9 cellular contexts compared by ENCODE assay signal in genomic region chr22:36507518-36508010, GRCh38. TPM values are rescaled to one million over a fixed set of nuclear protein-coding genes. Genes with fewer than 3 reads are reported as not detected.
A peak's percentile ranks its signal among the peaks of the same experiment; 100 is the strongest.
DNase-seq lines count a peak whose midpoint lies in the region; FAIRE-seq and TF ChIP-seq lines count a peak whose summit lies in the region.
"Had no signal": no experiment of that assay in that cellular context is flagged by ENCODE, and none has a peak within 500 bp of the region (broad histone marks: within the 10 kb centered on the region; RNA-seq: fewer than 3 reads in every experiment).

No MANE protein-coding gene starts in this region.

- peak overlapping the region; percentile 43 for H3K9ac ChIP-seq in keratinocyte (ENCODE audit: control insufficient read depth, extremely low read depth, insufficient read depth, low read length)
- peak overlapping the region; percentile 43 to 76 for H3K9ac ChIP-seq in stomach smooth muscle (ENCODE audit: low read length in 2 of 2)

- TF ChIP-seq CTCF in keratinocyte (optimal IDR thresholded peaks at IDR 0.05 in 1 of 3, IDR thresholded peaks at IDR 0.05 in 1 of 3, conservative IDR thresholded peaks at IDR 0.05 in 1 of 3; ENCODE audit: extremely low read depth in 1 of 3, insufficient read depth in 2 of 3, low read length in 3 of 3) = no peak

- H3K4me1 ChIP-seq in keratinocyte (ENCODE audit: control insufficient read depth, extremely low read depth, insufficient read depth, low read length) = no peaks in the 10 kb centered on the region
- peaks cover 16% of the 10 kb centered on the region for H3K4me1 ChIP-seq in stomach smooth muscle (ENCODE audit: control insufficient read depth, insufficient read depth, low read length)

- H3K27me3 Mint-ChIP-seq in T-helper 1 cell treated with Interleukin-12 subunit alpha and Interleukin-12 subunit beta and Interleukin-4 antibody, amounts not matched to agents 30 μg/mL and 1 μg/mL, for 36 hours (ENCODE audit: low read depth) = no peaks in the 10 kb centered on the region
- no peaks in the 10 kb centered on the region for H3K27me3 Mint-ChIP-seq in activated T-helper 2 cell treated with anti-CD3 and anti-CD28 coated beads, Interferon-gamma antibody, Interleukin-2, Interleukin-4, amounts not matched to agents 10 μg/mL and 5 μg/mL and 100 μg/mL, durations not matched to agents 14 hours and 24 hours and 36 hours (ENCODE audit: low read depth)

- peak overlapping the region; percentile 47 for H3K4me3 Mint-ChIP-seq in T-helper 1 cell treated with Interleukin-12 subunit alpha and Interleukin-12 subunit beta and Interleukin-4 antibody, amounts not matched to agents 30 μg/mL and 1 μg/mL, for 36 hours
- peak overlapping the region; percentile 72 for H3K4me3 Mint-ChIP-seq in activated T-helper 2 cell treated with anti-CD3 and anti-CD28 coated beads, Interferon-gamma antibody, Interleukin-2, Interleukin-4, amounts not matched to agents 10 μg/mL and 5 μg/mL and 100 μg/mL, durations not matched to agents 14 hours and 24 hours and 36 hours (ENCODE audit: low read depth)

- H3K27ac Mint-ChIP-seq in T-helper 1 cell treated with Interleukin-12 subunit alpha and Interleukin-12 subunit beta and Interleukin-4 antibody, amounts not matched to agents 30 μg/mL and 1 μg/mL, for 36 hours = no peak overlapping the region
- H3K27ac Mint-ChIP-seq in activated T-helper 2 cell treated with anti-CD3 and anti-CD28 coated beads, Interferon-gamma antibody, Interleukin-2, Interleukin-4, amounts not matched to agents 10 μg/mL and 5 μg/mL and 100 μg/mL, durations not matched to agents 14 hours and 24 hours and 36 hours = no peak overlapping the region

- H3K36me3 Mint-ChIP-seq in T-helper 1 cell treated with Interleukin-12 subunit alpha and Interleukin-12 subunit beta and Interleukin-4 antibody, amounts not matched to agents 30 μg/mL and 1 μg/mL, for 36 hours (ENCODE audit: low read depth) = peaks cover 18% of the 10 kb centered on the region
- peaks cover 30% of the 10 kb centered on the region for H3K36me3 Mint-ChIP-seq in activated T-helper 2 cell treated with anti-CD3 and anti-CD28 coated beads, Interferon-gamma antibody, Interleukin-2, Interleukin-4, amounts not matched to agents 10 μg/mL and 5 μg/mL and 100 μg/mL, durations not matched to agents 14 hours and 24 hours and 36 hours (ENCODE audit: low read depth)

- intact Hi-C loops in activated T-helper 2 cell treated with anti-CD3 and anti-CD28 coated beads, Interferon-gamma antibody, Interleukin-2, Interleukin-4, amounts not matched to agents 10 μg/mL and 5 μg/mL and 100 μg/mL, durations not matched to agents 14 hours and 24 hours and 36 hours (cut with micrococcal nuclease) = no loop called here

- no peak for FAIRE-seq in keratinocyte (lab: Jason Lieb, UNC)
- FAIRE-seq: A204.1 had no signal

- H3K27me3 ChIP-seq in keratinocyte (ENCODE audit: control insufficient read depth, extremely low read depth, insufficient read depth, low read length) = no peaks in the 10 kb centered on the region
- H3K27me3 ChIP-seq in stomach smooth muscle (ENCODE audit: control insufficient read depth in 1 of 2, insufficient read depth in 2 of 2, low read length in 2 of 2) = no peaks in the 10 kb centered on the region

- H3K27ac ChIP-seq in keratinocyte (ENCODE audit: control insufficient read depth, insufficient read depth, low read length) = no peak overlapping the region
- H3K27ac ChIP-seq in stomach smooth muscle (ENCODE audit: low read length) = peak overlapping the region; percentile 53

- dilution Hi-C loops in keratinocyte (cut with MboI; ENCODE audit: extremely low pct_ligation_motif_present, low sequenced_read_pairs) = no loop called here

- H4K20me1 ChIP-seq in keratinocyte (ENCODE audit: control insufficient read depth, extremely low read depth, insufficient read depth, low read length) = peaks cover 3% of the 10 kb centered on the region

- H3K9me3 ChIP-seq in keratinocyte (ENCODE audit: control insufficient read depth, low read depth, low read length) = no peaks in the 10 kb centered on the region
- H3K9me3 ChIP-seq in stomach smooth muscle (ENCODE audit: control insufficient read depth in 2 of 2, low read length in 2 of 2) = no peaks in the 10 kb centered on the region

- no peak overlapping the region for H2AFZ ChIP-seq in keratinocyte (ENCODE audit: control insufficient read depth, low read length)

- peaks cover 13% of the 10 kb centered on the region for H3K4me1 Mint-ChIP-seq in T-helper 1 cell treated with Interleukin-12 subunit alpha and Interleukin-12 subunit beta and Interleukin-4 antibody, amounts not matched to agents 30 μg/mL and 1 μg/mL, for 36 hours (ENCODE audit: low read depth)
- H3K4me1 Mint-ChIP-seq in activated T-helper 2 cell treated with anti-CD3 and anti-CD28 coated beads, Interferon-gamma antibody, Interleukin-2, Interleukin-4, amounts not matched to agents 10 μg/mL and 5 μg/mL and 100 μg/mL, durations not matched to agents 14 hours and 24 hours and 36 hours (ENCODE audit: low read depth) = peaks cover 5% of the 10 kb centered on the region

- DNase-seq in T-helper 1 cell (no peak), keratinocyte (ENCODE audit: low read depth, low spot score) (no peak), DMS 273 treated with DMSO at 0.1 percent for 48 hours (lab: John Stamatoyannopoulos, UW) (no peak), NCI-H1436 treated with DMSO at 0.1 percent for 48 hours (lab: John Stamatoyannopoulos, UW) (no peak), GF-D8 (lab: John Stamatoyannopoulos, UW) (no peak)
- no peak for DNase-seq in activated T-helper 2 cell treated with anti-CD3 and anti-CD28 coated beads, Interferon-gamma antibody, Interleukin-2, Interleukin-4, amounts not matched to agents 10 μg/mL and 5 μg/mL and 100 μg/mL, durations not matched to agents 14 hours and 24 hours and 36 hours (ENCODE audit: low spot score)

- no peaks in the 10 kb centered on the region for H3K9me3 Mint-ChIP-seq in T-helper 1 cell treated with Interleukin-12 subunit alpha and Interleukin-12 subunit beta and Interleukin-4 antibody, amounts not matched to agents 30 μg/mL and 1 μg/mL, for 36 hours
- no peaks in the 10 kb centered on the region for H3K9me3 Mint-ChIP-seq in activated T-helper 2 cell treated with anti-CD3 and anti-CD28 coated beads, Interferon-gamma antibody, Interleukin-2, Interleukin-4, amounts not matched to agents 10 μg/mL and 5 μg/mL and 100 μg/mL, durations not matched to agents 14 hours and 24 hours and 36 hours

- H3K79me2 ChIP-seq in keratinocyte (ENCODE audit: control insufficient read depth, insufficient read depth, low read length) = no peaks in the 10 kb centered on the region

- peak overlapping the region; percentile 72 for H3K4me2 ChIP-seq in keratinocyte (ENCODE audit: control insufficient read depth, extremely low read depth, insufficient read depth, low read depth, low read length)

- H3K9me1 ChIP-seq in keratinocyte (ENCODE audit: control insufficient read depth, extremely low read depth, insufficient read depth, low read length) = no peaks in the 10 kb centered on the region

- peaks cover 10 to 20% of the 10 kb centered on the region in 2 experiments for H3K36me3 ChIP-seq in keratinocyte (ENCODE audit: control insufficient read depth in 2 of 2, extremely low read depth in 1 of 2, insufficient read depth in 2 of 2, low read length in 2 of 2)
- peaks cover 15 to 23% of the 10 kb centered on the region in 2 donors for H3K36me3 ChIP-seq in stomach smooth muscle (ENCODE audit: control insufficient read depth in 2 of 2, insufficient read depth in 2 of 2, low read length in 2 of 2)

- H3K4me3 ChIP-seq in keratinocyte (ENCODE audit: control insufficient read depth in 2 of 3, extremely low read depth in 1 of 3, insufficient read depth in 2 of 3, low read depth in 1 of 3, low read length in 3 of 3) (peak overlapping the region in 1 of 3 experiments; percentile 60), stomach smooth muscle (ENCODE audit: low read length in 2 of 2) (peak overlapping the region; percentile 33 to 72)

RNA-seq across cellular contexts. Expression of gene FOXRED2, which starts 0.7 kb away (rescaled TPM):
- 17.6 and 21.0 TPM in 2 replicates for total RNA-seq in activated T-helper 2 cell treated with anti-CD3 and anti-CD28 coated beads, Interferon-gamma antibody, Interleukin-2, Interleukin-4, amounts not matched to agents 10 μg/mL and 5 μg/mL and 100 μg/mL, durations not matched to agents 14 hours and 24 hours and 36 hours
- polyA plus RNA-seq in keratinocyte = 0.54 to 1.9 TPM (median 0.71 TPM) in 3 replicates
- polyA plus RNA-seq in keratinocyte (2011; ENCODE audit: low read depth) = 0.56 TPM
- polyA plus RNA-seq in keratinocyte (2011; cell fraction: cytosol; rRNA removed) = 0.79 and 1.1 TPM in 2 replicates
- 2.0 and 2.3 TPM in 2 replicates for polyA plus RNA-seq in keratinocyte (2011; cell fraction: nucleus; rRNA removed)
- 1.4 and 2.1 TPM in 2 replicates for polyA plus RNA-seq in keratinocyte (2012; ENCODE audit: low replicate concordance)
- polyA minus RNA-seq in keratinocyte = 1.3 to 5.1 TPM (median 1.8 TPM) in 3 replicates
- not detected for polyA minus RNA-seq in keratinocyte (2011; cell fraction: cytosol; rRNA and poly(A)+ RNA removed)
- polyA minus RNA-seq in keratinocyte (2011; cell fraction: nucleus; rRNA and poly(A)+ RNA removed) = 1.6 and 2.2 TPM in 2 replicates

RNA-seq across cellular contexts. Expression of gene EIF3D, which starts 21.4 kb away (rescaled TPM):
- total RNA-seq in activated T-helper 2 cell treated with anti-CD3 and anti-CD28 coated beads, Interferon-gamma antibody, Interleukin-2, Interleukin-4, amounts not matched to agents 10 μg/mL and 5 μg/mL and 100 μg/mL, durations not matched to agents 14 hours and 24 hours and 36 hours = 300 and 316 TPM in 2 replicates
- 407 to 443 TPM (median 408 TPM) in 3 replicates for polyA plus RNA-seq in keratinocyte
- polyA plus RNA-seq in keratinocyte (2011; ENCODE audit: low read depth) = 273 TPM
- 360 and 419 TPM in 2 replicates for polyA plus RNA-seq in keratinocyte (2011; cell fraction: cytosol; rRNA removed)
- polyA plus RNA-seq in keratinocyte (2011; cell fraction: nucleus; rRNA removed) = 391 and 401 TPM in 2 replicates
- 234 and 254 TPM in 2 replicates for polyA plus RNA-seq in keratinocyte (2012; ENCODE audit: low replicate concordance)
- 322 to 527 TPM (median 490 TPM) in 3 replicates for polyA minus RNA-seq in keratinocyte
- 345 TPM for polyA minus RNA-seq in keratinocyte (2011; cell fraction: cytosol; rRNA and poly(A)+ RNA removed)
- polyA minus RNA-seq in keratinocyte (2011; cell fraction: nucleus; rRNA and poly(A)+ RNA removed) = 153 and 187 TPM in 2 replicates

RNA-seq across cellular contexts. Expression of gene TXN2, which starts 26.1 kb away (rescaled TPM):
- 94.0 and 95.1 TPM in 2 replicates for total RNA-seq in activated T-helper 2 cell treated with anti-CD3 and anti-CD28 coated beads, Interferon-gamma antibody, Interleukin-2, Interleukin-4, amounts not matched to agents 10 μg/mL and 5 μg/mL and 100 μg/mL, durations not matched to agents 14 hours and 24 hours and 36 hours
- 92.5 to 99.2 TPM (median 95.9 TPM) in 3 replicates for polyA plus RNA-seq in keratinocyte
- 28.6 TPM for polyA plus RNA-seq in keratinocyte (2011; ENCODE audit: low read depth)
- 93.8 and 123 TPM in 2 replicates for polyA plus RNA-seq in keratinocyte (2011; cell fraction: cytosol; rRNA removed)
- 58.4 and 68.3 TPM in 2 replicates for polyA plus RNA-seq in keratinocyte (2011; cell fraction: nucleus; rRNA removed)
- 40.9 and 62.6 TPM in 2 replicates for polyA plus RNA-seq in keratinocyte (2012; ENCODE audit: low replicate concordance)
- 62.9 to 78.3 TPM (median 72.1 TPM) in 3 replicates for polyA minus RNA-seq in keratinocyte
- polyA minus RNA-seq in keratinocyte (2011; cell fraction: cytosol; rRNA and poly(A)+ RNA removed) = 57.2 TPM
- 16.5 and 17.5 TPM in 2 replicates for polyA minus RNA-seq in keratinocyte (2011; cell fraction: nucleus; rRNA and poly(A)+ RNA removed)
